In the genomic region with DNA sequence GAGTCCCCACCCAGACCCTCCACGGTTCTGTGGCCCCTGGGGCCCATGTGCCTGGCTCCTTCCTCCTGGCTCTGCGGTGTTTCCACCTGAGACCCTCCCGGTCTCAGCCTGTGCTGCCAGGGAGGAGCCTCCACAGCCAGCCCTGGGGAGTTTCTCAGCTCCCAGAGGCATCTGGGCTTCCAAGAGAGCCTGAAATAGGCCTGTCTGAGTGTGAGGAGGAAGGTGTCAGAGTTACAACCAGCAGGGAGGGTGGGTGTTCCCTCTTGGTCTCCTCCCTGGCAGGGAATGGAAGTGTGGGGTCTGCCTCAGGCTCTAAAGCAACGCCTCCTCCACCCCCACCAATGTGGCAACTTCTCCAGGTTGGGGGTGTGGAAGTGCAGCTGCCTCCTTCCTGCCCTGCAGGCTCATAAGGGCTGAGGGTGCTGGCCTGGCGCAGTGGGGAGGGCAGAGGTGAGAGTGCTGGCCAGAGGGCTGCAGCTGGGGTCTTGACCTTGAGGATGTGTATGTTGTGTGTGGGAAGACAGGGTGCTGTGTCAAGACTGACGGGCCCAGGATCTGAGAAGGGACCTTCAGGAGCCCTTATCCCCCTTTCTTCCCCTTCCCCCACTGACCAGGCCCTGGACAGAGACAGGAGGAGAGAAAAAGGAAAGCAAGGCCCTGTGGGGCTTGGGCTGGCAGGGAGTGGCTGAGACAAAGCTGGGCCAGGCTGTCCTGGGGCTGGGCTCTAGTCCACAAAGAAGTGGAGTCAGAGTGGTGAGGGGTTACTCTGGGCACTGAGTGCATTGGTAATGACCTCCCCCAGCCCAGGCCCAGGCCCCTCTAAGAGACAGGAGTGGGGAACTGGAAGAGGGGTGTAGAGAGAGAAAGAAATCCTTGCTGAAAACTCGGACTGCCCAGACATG, we compare ENCODE assay signal across 15 cellular contexts. TPM values are rescaled to one million over a fixed set of nuclear protein-coding genes. Genes with fewer than 3 reads are reported as not detected.
DNase-seq lines count a peak whose midpoint lies in the region; ATAC-seq and TF ChIP-seq lines count a peak whose summit lies in the region.
"Had no signal": no experiment of that assay in that cellular context is flagged by ENCODE, and none has a peak within 500 bp of the region (broad histone marks: within the 10 kb centered on the region; RNA-seq: fewer than 3 reads in every experiment).

No MANE protein-coding gene starts in this region.

- POLR2A ChIA-PET in SK-N-SH (lab: Yijun Ruan, JAX) (interaction anchor here (1.9 to 11.2 kb wide), 3 partner anchors 10 to 22 kb away, joined by 6 to 245 read pairs (median 6); no protein-coding TSS in a partner anchor), GM10248 (lab: Yijun Ruan, JAX) (interaction anchor here (0.9 kb wide), 1 partner anchor 30 kb away, joined by 5 read pairs; no protein-coding TSS in a partner anchor)

- CTCF ChIA-PET in SK-N-SH (lab: Yijun Ruan, JAX) = interaction anchor here (0.5 to 15.7 kb wide), 8 partner anchors 7 to 895 kb away, joined by 3 to 679 read pairs (median 4); partner anchors contain the start of genes AANAT, CYGB and PRCD
- CTCF ChIA-PET in GM10248 (lab: Yijun Ruan, JAX) = interaction anchor here (1.1 to 3.0 kb wide), 3 partner anchors 12 to 23 kb away, joined by 4 to 13 read pairs (median 10); no protein-coding TSS in a partner anchor

- peak; percentile 26 for DNase-seq in SK-N-SH
- no peak for DNase-seq in cardiac fibroblast (ENCODE audit: low read depth in 2 of 2)
- no peak for DNase-seq in mesenchymal stem cell
- no peak for DNase-seq in transverse colon
- DNase-seq in tibial artery = no peak
- DNase-seq in GM10248 (ENCODE audit: extremely low spot score) = no peak
- DNase-seq: 8988T; activated gamma-delta T cell; effector CD8-positive, alpha-beta T cell; foreskin melanocyte; GDM1; NCI-H1092 treated with DMSO at 0.1 percent for 48 hours had no signal

- no peak overlapping the region for H2BK120ac ChIP-seq in mesenchymal stem cell (ENCODE audit: low read depth, low read length)

- H2BK15ac ChIP-seq in mesenchymal stem cell (ENCODE audit: low read depth, poor library complexity, severe bottlenecking) = peak overlapping the region; percentile 6

- ATAC-seq in SK-N-SH treated with all-trans-retinoic acid at 6 μM for 48 hours (no peak), GM18519 (IDR thresholded peaks at IDR 0.05; ENCODE audit: low FRiP score, unreplicated experiment) (no peak)
- ATAC-seq: pancreas had no signal

- H4K8ac ChIP-seq in mesenchymal stem cell (ENCODE audit: low read length) = peak overlapping the region; percentile 53

- H3K4me2 ChIP-seq in SK-N-SH = no peak overlapping the region
- H3K4me2 ChIP-seq in mesenchymal stem cell (ENCODE audit: low read length, poor library complexity, severe bottlenecking) = no peak overlapping the region

- H3K9me3 ChIP-seq in SK-N-SH (no peaks in the 10 kb centered on the region), mesenchymal stem cell (ENCODE audit: control insufficient read depth, low read length) (no peaks in the 10 kb centered on the region), transverse colon (no peaks in the 10 kb centered on the region), tibial artery (no peaks in the 10 kb centered on the region)
- H3K9me3 ChIP-seq: pancreas had no signal

- peak overlapping the region in 1 of 2 experiments; percentile 95 for H3K14ac ChIP-seq in mesenchymal stem cell (ENCODE audit: low read length in 2 of 2)

- peaks cover 3% of the 10 kb centered on the region for H3F3A ChIP-seq in SK-N-SH (replicated peaks; ENCODE audit: insufficient read depth)

- H3K27ac ChIP-seq in SK-N-SH (ENCODE audit: low read depth in 2 of 2, low read length in 1 of 2) = peak overlapping the region in 1 of 2 experiments; percentile 99; a peak in 2 of 4 replicates
- no peak overlapping the region for H3K27ac ChIP-seq in mesenchymal stem cell (ENCODE audit: low read length, poor library complexity, severe bottlenecking)
- peak overlapping the region; percentile 21 to 74 (median 66) for H3K27ac ChIP-seq in transverse colon
- H3K27ac ChIP-seq in tibial artery = no peak overlapping the region
- H3K27ac ChIP-seq: pancreas had no signal

- no peak overlapping the region for H2AK5ac ChIP-seq in mesenchymal stem cell (ENCODE audit: low read length, severe bottlenecking)

- H3K9ac ChIP-seq in SK-N-SH = no peak overlapping the region
- peak overlapping the region; percentile 83 for H3K9ac ChIP-seq in mesenchymal stem cell (ENCODE audit: low read length)

- WGBS in SK-N-SH (ENCODE audit: low lambda C conversion rate) = 79% methylated on average over 7 of the region's 7 CpGs
- 92% methylated on average over 4 of the region's 7 CpGs for WGBS in mesenchymal stem cell
- 50 to 74% methylated on average over 1 to 7 of the region's 7 CpGs for WGBS in transverse colon (ENCODE audit: low coverage in 1 of 2), 2 donors

- peaks cover 2 to 77% of the 10 kb centered on the region in 2 experiments; a peak in 3 of 4 replicates for H3K4me1 ChIP-seq in SK-N-SH (ENCODE audit: control insufficient read depth in 1 of 2, insufficient read depth in 2 of 2, low read depth in 1 of 2, low read length in 1 of 2)
- peaks cover 33% of the 10 kb centered on the region for H3K4me1 ChIP-seq in mesenchymal stem cell (ENCODE audit: control insufficient read depth, insufficient read depth, low read depth, low read length)
- peaks cover 1 to 44% (median 32%) of the 10 kb centered on the region in 4 donors for H3K4me1 ChIP-seq in transverse colon
- peaks cover 0 to 32% (median 27%) of the 10 kb centered on the region in 4 donors for H3K4me1 ChIP-seq in tibial artery
- H3K4me1 ChIP-seq: pancreas had no signal

- H3K27me3 ChIP-seq in SK-N-SH (ENCODE audit: insufficient read depth) (peaks cover 37% of the 10 kb centered on the region), mesenchymal stem cell (ENCODE audit: control insufficient read depth in 1 of 2, insufficient read depth in 1 of 2, low read length in 2 of 2) (no peaks in the 10 kb centered on the region), transverse colon (peaks cover 40% of the 10 kb centered on the region), tibial artery (peaks cover 0 to 50% of the 10 kb centered on the region in 2 donors)
- H3K27me3 ChIP-seq: pancreas had no signal

- H3K18ac ChIP-seq in mesenchymal stem cell (ENCODE audit: low read depth in 1 of 2, low read length in 2 of 2) = peak overlapping the region; percentile 86 to 100

- H3K9me2 ChIP-seq in SK-N-SH = no peaks in the 10 kb centered on the region

- H3K4ac ChIP-seq in mesenchymal stem cell (ENCODE audit: low read depth in 1 of 2, low read length in 2 of 2) = peak overlapping the region; percentile 55 to 89

- no peak overlapping the region for H2BK5ac ChIP-seq in mesenchymal stem cell (ENCODE audit: low read depth, low read length, poor library complexity, severe bottlenecking)

- H4K20me1 ChIP-seq in SK-N-SH (ENCODE audit: insufficient read depth) = no peaks in the 10 kb centered on the region

- no peak for TF ChIP-seq EP300 in SK-N-SH (IDR thresholded peaks at IDR 0.05; ENCODE audit: borderline replicate concordance in 1 of 2, low read depth in 1 of 2, low read length in 1 of 2)
- no peak for TF ChIP-seq EP300 in transverse colon (IDR thresholded peaks at IDR 0.05; ENCODE audit: low read depth)

- in situ Hi-C loops in transverse colon (cut with MboI; ENCODE audit: low pct_ligation_motif_present in 1 of 4, low pct_unique_long_range_greater_than_20kb in 1 of 4, low sequenced_read_pairs in 3 of 4) = loop anchor here in 1 of 4 donors (25.0 kb wide), 1 partner anchor 177 kb away; the partner anchor contains the start of gene MXRA7

- TF ChIP-seq RAD21 in SK-N-SH (IDR thresholded peaks at IDR 0.05; ENCODE audit: low read length) = no peak

- H4K91ac ChIP-seq in mesenchymal stem cell (ENCODE audit: low read length) = peak overlapping the region; percentile 90

- H2BK12ac ChIP-seq in mesenchymal stem cell (ENCODE audit: low read length in 2 of 2) = peak overlapping the region; percentile 0 to 85

- H3K36me3 ChIP-seq in SK-N-SH (replicated peaks in 1 of 2; ENCODE audit: control insufficient read depth in 1 of 2, insufficient read depth in 2 of 2, low read length in 1 of 2) (no peaks in the 10 kb centered on the region), mesenchymal stem cell (ENCODE audit: control insufficient read depth in 1 of 2, insufficient read depth in 2 of 2, low read depth in 1 of 2, low read length in 2 of 2) (peaks cover 4 to 22% of the 10 kb centered on the region in 2 experiments), transverse colon (no peaks in the 10 kb centered on the region), tibial artery (no peaks in the 10 kb centered on the region)
- H3K36me3 ChIP-seq: pancreas had no signal

- peak overlapping the region in 1 of 2 experiments; percentile 54; a peak in 1 of 4 replicates for H3K4me3 ChIP-seq in SK-N-SH (ENCODE audit: low read depth in 2 of 2, low read length in 1 of 2)
- peak overlapping the region; percentile 66 to 68 for H3K4me3 ChIP-seq in cardiac fibroblast (replicated peaks in 1 of 2; ENCODE audit: low read depth in 2 of 2, low read length in 2 of 2)
- H3K4me3 ChIP-seq in mesenchymal stem cell (ENCODE audit: insufficient read depth in 1 of 2, low read depth in 1 of 2, low read length in 2 of 2) = no peak overlapping the region
- no peak overlapping the region for H3K4me3 ChIP-seq in transverse colon
- no peak overlapping the region for H3K4me3 ChIP-seq in tibial artery
- H3K4me3 ChIP-seq: pancreas had no signal

- no peak for TF ChIP-seq POLR2A in transverse colon (IDR thresholded peaks at IDR 0.05)

- no peaks in the 10 kb centered on the region for H3K79me2 ChIP-seq in SK-N-SH (ENCODE audit: insufficient read depth)

- intact Hi-C loops in transverse colon (cut with DNase I; ENCODE audit: low total_unique reads) = no loop called here
- intact Hi-C loops in tibial artery (cut with DNase I; ENCODE audit: low total_unique reads) = no loop called here

- no peak overlapping the region for H2AFZ ChIP-seq in SK-N-SH (ENCODE audit: low read depth)
- no peak overlapping the region for H2AFZ ChIP-seq in mesenchymal stem cell (ENCODE audit: low read depth, low read length)

- H3K79me1 ChIP-seq in mesenchymal stem cell (replicated peaks; ENCODE audit: low read length, poor library complexity, severe bottlenecking) = no peaks in the 10 kb centered on the region

- TF ChIP-seq CTCF in SK-N-SH (IDR thresholded peaks at IDR 0.05) (no peak), cardiac fibroblast (IDR thresholded peaks at IDR 0.05; ENCODE audit: low read depth, low read length) (no peak), transverse colon (IDR thresholded peaks at IDR 0.05) (no peak), tibial artery (IDR thresholded peaks at IDR 0.05) (no peak), GM10248 (IDR thresholded peaks at IDR 0.05; ENCODE audit: control extremely low read depth, extremely low read depth, low read depth, missing control alignments) (no peak)

- peak overlapping the region in 1 of 2 experiments; percentile 71 for H3K23ac ChIP-seq in mesenchymal stem cell (ENCODE audit: low read length in 2 of 2)

RNA-seq across cellular contexts. Expression of gene CYGB, which starts 2.4 kb away (rescaled TPM):
- 1.7 and 3.7 TPM in 2 replicates for polyA plus RNA-seq in SK-N-SH (2012; rRNA removed)
- polyA plus RNA-seq in SK-N-SH (2012; cell fraction: cytosol; rRNA removed) = 1.3 and 3.2 TPM in 2 replicates
- polyA plus RNA-seq in SK-N-SH (2012; cell fraction: nucleus; rRNA removed) = 1.1 and 1.7 TPM in 2 replicates
- 313 TPM for polyA plus RNA-seq in mesenchymal stem cell (2013, experiment 1 of 2)
- 315 TPM for polyA plus RNA-seq in mesenchymal stem cell (2013, experiment 2 of 2)
- 10 to 100 TPM in 2 of 4 donors, 1 to 10 TPM in 2; 7.5 to 20.1 (median 11.3) TPM for total RNA-seq in transverse colon

RNA-seq across cellular contexts. Expression of gene PRCD, which starts 4.8 kb away (rescaled TPM):
- polyA plus RNA-seq in SK-N-SH (2012; rRNA removed) = 2.2 and 5.0 TPM in 2 replicates
- polyA plus RNA-seq in SK-N-SH (2012; cell fraction: cytosol; rRNA removed) = 5.8 and 8.0 TPM in 2 replicates
- polyA plus RNA-seq in SK-N-SH (2012; cell fraction: nucleus; rRNA removed) = 5.6 and 13.2 TPM in 2 replicates
- polyA plus RNA-seq in mesenchymal stem cell (2013, experiment 1 of 2) = 13.5 TPM
- 14.0 TPM for polyA plus RNA-seq in mesenchymal stem cell (2013, experiment 2 of 2)
- 1 to 10 TPM in 1 of 4 donors, under 1 TPM in 1, not detected in 2; 0.64 to 6.8 TPM for total RNA-seq in transverse colon

RNA-seq across cellular contexts. Expression of gene RHBDF2, which starts 33.9 kb away (rescaled TPM):
- polyA plus RNA-seq in SK-N-SH (2012; rRNA removed) = 14.0 and 16.1 TPM in 2 replicates
- polyA plus RNA-seq in SK-N-SH (2012; cell fraction: cytosol; rRNA removed) = 7.0 and 9.1 TPM in 2 replicates
- 51.9 and 65.9 TPM in 2 replicates for polyA plus RNA-seq in SK-N-SH (2012; cell fraction: nucleus; rRNA removed)
- 19.9 TPM for polyA plus RNA-seq in mesenchymal stem cell (2013, experiment 1 of 2)
- polyA plus RNA-seq in mesenchymal stem cell (2013, experiment 2 of 2) = 18.4 TPM
- 10 to 100 TPM; 11.3 to 47.4 (median 23.2) TPM for total RNA-seq in transverse colon

RNA-seq across cellular contexts. Expression of gene ST6GALNAC2, which starts 50.6 kb away (rescaled TPM):
- 0.57 and 0.94 TPM in 2 replicates for polyA plus RNA-seq in SK-N-SH (2012; rRNA removed)
- polyA plus RNA-seq in SK-N-SH (2012; cell fraction: cytosol; rRNA removed) = 0.44 and 0.60 TPM in 2 replicates
- 0.49 and 1.7 TPM in 2 replicates for polyA plus RNA-seq in SK-N-SH (2012; cell fraction: nucleus; rRNA removed)
- 0.72 TPM for polyA plus RNA-seq in mesenchymal stem cell (2013, experiment 1 of 2)
- 0.78 TPM for polyA plus RNA-seq in mesenchymal stem cell (2013, experiment 2 of 2)
- 1 to 10 TPM in 3 of 4 donors, not detected in 1; 1.4 to 4.4 (median 1.6) TPM for total RNA-seq in transverse colon

Comparison
In these comparisons a context has a peak if more than half of its experiments do, and no peak if none do; other contexts are left out.
1. H3K27ac ChIP-seq: peak in transverse colon (4 of 4); none in mesenchymal stem cell (single experiment) and tibial artery (0 of 2).
2. H3K4me3 ChIP-seq: peak in cardiac fibroblast (2 of 2); none in mesenchymal stem cell (0 of 2), transverse colon (0 of 4) and tibial artery (0 of 2).